16 cellular contexts compared by ENCODE assay signal in the genomic region with DNA sequence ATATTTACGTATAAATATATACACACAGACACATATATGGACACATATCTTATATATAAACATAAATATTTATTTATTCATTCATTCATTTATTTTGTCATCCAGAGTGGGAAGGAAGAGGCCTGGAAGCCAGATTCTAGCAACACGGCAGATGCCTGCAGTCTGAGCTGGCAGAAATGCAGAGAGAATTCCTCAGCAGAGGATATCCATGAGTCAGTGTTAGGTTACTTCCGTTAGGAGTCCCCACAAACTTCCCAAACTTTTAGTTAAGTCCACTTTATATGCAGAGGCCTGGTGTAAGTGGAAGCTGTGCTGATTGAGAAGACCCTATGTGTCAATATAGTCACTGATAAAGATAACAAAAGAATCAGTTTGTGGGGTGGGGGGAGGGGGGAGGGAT.
A peak's percentile ranks its signal among the peaks of the same experiment; 100 is the strongest.
DNase-seq lines count a peak whose midpoint lies in the region; ATAC-seq and TF ChIP-seq lines count a peak whose summit lies in the region.
"Had no signal": no experiment of that assay in that cellular context is flagged by ENCODE, and none has a peak within 500 bp of the region (broad histone marks: within the 10 kb centered on the region; RNA-seq: fewer than 3 reads in every experiment).

No MANE protein-coding gene starts in this region.

- no peaks in the 10 kb centered on the region for H3K4me1 Mint-ChIP-seq in activated CD8-positive, alpha-beta memory T cell treated with anti-CD3 and anti-CD28 coated beads, Interleukin-2, amount 10 ng/mL, durations not matched to agents 7 days and 5 days
- H3K4me1 Mint-ChIP-seq in natural killer cell treated with Interleukin-12 subunit alpha and Interleukin-12 subunit beta and Interleukin-15 and Interleukin-18, amount 100 ng/mL, for 72 hours (ENCODE audit: low read depth in 2 of 2) = no peaks in the 10 kb centered on the region
- no peaks in the 10 kb centered on the region for H3K4me1 Mint-ChIP-seq in stimulated activated memory B cell treated with anti-CD40 and anti-IgM and Interleukin-4, amounts not matched to agents 10 μg/mL and 1 μg/mL and 100 μg/mL, for 72 hours
- H3K4me1 Mint-ChIP-seq: CD14-positive monocyte had no signal

- TF ChIP-seq CTCF in BJ (IDR thresholded peaks at IDR 0.05; ENCODE audit: insufficient read depth, low read depth, low read length) (peak; percentile 14; the same call in 1 of the 2 replicates), body of pancreas (IDR thresholded peaks at IDR 0.05) (no peak)

- CTCF ChIA-PET in BJ (lab: Yijun Ruan, JAX) = interaction anchor here (0.5 to 1.0 kb wide), 2 partner anchors 15 to 141 kb away, joined by 3 to 5 read pairs; no protein-coding TSS in a partner anchor
- CTCF ChIA-PET in activated CD8-positive, alpha-beta memory T cell treated with anti-CD3 and anti-CD28 coated beads, Interleukin-2, amount 10 ng/mL, durations not matched to agents 7 days and 5 days (lab: Charles Lee) = no interaction called here

- H3K4me3 ChIP-seq in BJ (ENCODE audit: low read depth, low read length) = no peak overlapping the region
- no peak overlapping the region for H3K4me3 ChIP-seq in body of pancreas
- H3K4me3 ChIP-seq: K562 had no signal

- intact Hi-C loops in body of pancreas (cut with DNase I) = no loop called here

- H3K4me3 Mint-ChIP-seq in activated CD8-positive, alpha-beta memory T cell treated with anti-CD3 and anti-CD28 coated beads, Interleukin-2, amount 10 ng/mL, durations not matched to agents 7 days and 5 days = no peak overlapping the region
- H3K4me3 Mint-ChIP-seq in natural killer cell treated with Interleukin-12 subunit alpha and Interleukin-12 subunit beta and Interleukin-15 and Interleukin-18, amount 100 ng/mL, for 72 hours = no peak overlapping the region
- H3K4me3 Mint-ChIP-seq in stimulated activated memory B cell treated with anti-CD40 and anti-IgM and Interleukin-4, amounts not matched to agents 10 μg/mL and 1 μg/mL and 100 μg/mL, for 72 hours = no peak overlapping the region
- H3K4me3 Mint-ChIP-seq: CD14-positive monocyte; effector memory CD8-positive, alpha-beta T cell had no signal

- no peaks in the 10 kb centered on the region for H3K27me3 ChIP-seq in BJ (ENCODE audit: control insufficient read depth, insufficient read depth, low read length)
- H3K27me3 ChIP-seq in body of pancreas = no peaks in the 10 kb centered on the region

- no peaks in the 10 kb centered on the region for H3K36me3 Mint-ChIP-seq in activated CD8-positive, alpha-beta memory T cell treated with anti-CD3 and anti-CD28 coated beads, Interleukin-2, amount 10 ng/mL, durations not matched to agents 7 days and 5 days
- no peaks in the 10 kb centered on the region for H3K36me3 Mint-ChIP-seq in natural killer cell treated with Interleukin-12 subunit alpha and Interleukin-12 subunit beta and Interleukin-15 and Interleukin-18, amount 100 ng/mL, for 72 hours
- H3K36me3 Mint-ChIP-seq in stimulated activated memory B cell treated with anti-CD40 and anti-IgM and Interleukin-4, amounts not matched to agents 10 μg/mL and 1 μg/mL and 100 μg/mL, for 72 hours = no peaks in the 10 kb centered on the region
- H3K36me3 Mint-ChIP-seq: CD14-positive monocyte had no signal

- WGBS in body of pancreas, 2 donors = 84 to 86% methylated on average over 3 of the region's 3 CpGs

- no peak for TF ChIP-seq POLR2A in body of pancreas (IDR thresholded peaks at IDR 0.05)

- no peak overlapping the region for H3K27ac Mint-ChIP-seq in activated CD8-positive, alpha-beta memory T cell treated with anti-CD3 and anti-CD28 coated beads, Interleukin-2, amount 10 ng/mL, durations not matched to agents 7 days and 5 days
- no peak overlapping the region for H3K27ac Mint-ChIP-seq in natural killer cell treated with Interleukin-12 subunit alpha and Interleukin-12 subunit beta and Interleukin-15 and Interleukin-18, amount 100 ng/mL, for 72 hours
- no peak overlapping the region for H3K27ac Mint-ChIP-seq in stimulated activated memory B cell treated with anti-CD40 and anti-IgM and Interleukin-4, amounts not matched to agents 10 μg/mL and 1 μg/mL and 100 μg/mL, for 72 hours
- H3K27ac Mint-ChIP-seq: CD14-positive monocyte; effector memory CD8-positive, alpha-beta T cell had no signal

- ATAC-seq in activated CD8-positive, alpha-beta memory T cell treated with anti-CD3 and anti-CD28 coated beads, Interleukin-2, amount 10 ng/mL, durations not matched to agents 7 days and 5 days = no peak
- ATAC-seq in natural killer cell treated with Interleukin-12 subunit alpha and Interleukin-12 subunit beta and Interleukin-15 and Interleukin-18, amount 100 ng/mL, for 72 hours = no peak
- no peak for ATAC-seq in body of pancreas
- ATAC-seq in stimulated activated memory B cell treated with anti-CD40 and anti-IgM and Interleukin-4, amounts not matched to agents 10 μg/mL and 1 μg/mL and 100 μg/mL, for 72 hours = no peak
- ATAC-seq: effector memory CD8-positive, alpha-beta T cell; K562 had no signal

- no peak overlapping the region for H3K27ac ChIP-seq in body of pancreas

- no peaks in the 10 kb centered on the region for H3K9me3 ChIP-seq in body of pancreas

- POLR2A ChIA-PET in BJ (lab: Charles Lee) = no interaction called here

- H3K36me3 ChIP-seq in BJ (ENCODE audit: control insufficient read depth, insufficient read depth, low read length) (no peaks in the 10 kb centered on the region; the same call in 1 of the 2 replicates), body of pancreas (replicated peaks in 1 of 2; ENCODE audit: insufficient read depth in 1 of 2, low read depth in 2 of 2) (no peaks in the 10 kb centered on the region)

- no peaks in the 10 kb centered on the region for H3K9me3 Mint-ChIP-seq in activated CD8-positive, alpha-beta memory T cell treated with anti-CD3 and anti-CD28 coated beads, Interleukin-2, amount 10 ng/mL, durations not matched to agents 7 days and 5 days (ENCODE audit: low read depth)
- H3K9me3 Mint-ChIP-seq in natural killer cell treated with Interleukin-12 subunit alpha and Interleukin-12 subunit beta and Interleukin-15 and Interleukin-18, amount 100 ng/mL, for 72 hours = no peaks in the 10 kb centered on the region
- no peaks in the 10 kb centered on the region for H3K9me3 Mint-ChIP-seq in stimulated activated memory B cell treated with anti-CD40 and anti-IgM and Interleukin-4, amounts not matched to agents 10 μg/mL and 1 μg/mL and 100 μg/mL, for 72 hours

- H3K27me3 Mint-ChIP-seq in activated CD8-positive, alpha-beta memory T cell treated with anti-CD3 and anti-CD28 coated beads, Interleukin-2, amount 10 ng/mL, durations not matched to agents 7 days and 5 days = no peaks in the 10 kb centered on the region
- no peaks in the 10 kb centered on the region for H3K27me3 Mint-ChIP-seq in natural killer cell treated with Interleukin-12 subunit alpha and Interleukin-12 subunit beta and Interleukin-15 and Interleukin-18, amount 100 ng/mL, for 72 hours
- H3K27me3 Mint-ChIP-seq in stimulated activated memory B cell treated with anti-CD40 and anti-IgM and Interleukin-4, amounts not matched to agents 10 μg/mL and 1 μg/mL and 100 μg/mL, for 72 hours = peaks cover 19% of the 10 kb centered on the region
- H3K27me3 Mint-ChIP-seq: effector memory CD8-positive, alpha-beta T cell had no signal

- peak; percentile 57 for DNase-seq in BJ (ENCODE audit: low read depth)
- peak; percentile 95 for DNase-seq in NCI-H226
- peak; percentile 53 for DNase-seq in dermis blood vessel endothelial cell
- peak; percentile 62 to 76 for DNase-seq in lung microvascular endothelial cell (ENCODE audit: low read depth in 2 of 2)
- DNase-seq in activated CD8-positive, alpha-beta memory T cell treated with anti-CD3 and anti-CD28 coated beads, Interleukin-2, amount 10 ng/mL, durations not matched to agents 7 days and 5 days = no peak
- no peak for DNase-seq in natural killer cell treated with Interleukin-12 subunit alpha and Interleukin-12 subunit beta and Interleukin-15 and Interleukin-18, amount 100 ng/mL, for 72 hours (ENCODE audit: low spot score)
- DNase-seq in body of pancreas = no peak
- DNase-seq: activated T-cell treated with anti-CD3 and anti-CD28 coated beads for 4 hours; effector memory CD8-positive, alpha-beta T cell; NCI-H1694; NCI-H69; SHP77 treated with DMSO at 0.1 percent for 48 hours; stimulated activated CD4-positive, alpha-beta T cell treated with anti-CD3 and anti-CD28 coated beads, Interleukin-2, amount 100 ng/mL, for 24 hours had no signal

- peaks cover 4% of the 10 kb centered on the region for H3K4me1 ChIP-seq in body of pancreas

Comparison
In these comparisons a context has a peak if more than half of its experiments do, and no peak if none do; other contexts are left out.
1. DNase-seq: peak in BJ (single experiment), NCI-H226 (single experiment), dermis blood vessel endothelial cell (single experiment) and lung microvascular endothelial cell (2 of 2); none in activated CD8-positive, alpha-beta memory T cell treated with anti-CD3 and anti-CD28 coated beads, Interleukin-2, amount 10 ng/mL, durations not matched to agents 7 days and 5 days (single experiment), natural killer cell treated with Interleukin-12 subunit alpha and Interleukin-12 subunit beta and Interleukin-15 and Interleukin-18, amount 100 ng/mL, for 72 hours (single experiment) and body of pancreas (0 of 4).